In genomic region chr21:46491553-46491952, GRCh38 we compare ENCODE assay signal across 32 cellular contexts.
"Had no signal": no experiment of that assay in that cellular context is flagged by ENCODE, and none has a peak within 500 bp of the region (broad histone marks: within the 10 kb centered on the region; RNA-seq: fewer than 3 reads in every experiment).

No MANE protein-coding gene starts in this region.

- H3K4me3 Mint-ChIP-seq: activated B cell treated with CpG ODN at 0.5 μM for 24 hours; activated CD8-positive, alpha-beta memory T cell treated with anti-CD3 and anti-CD28 coated beads, Interleukin-2, amount 10 ng/mL, durations not matched to agents 7 days and 5 days; activated CD8-positive, alpha-beta T cell treated with anti-CD3 and anti-CD28 coated beads for 36 hours; activated naive CD8-positive, alpha-beta T cell; activated T-cell treated with anti-CD3 and anti-CD28 coated beads, Interleukin-2, amount 50 U/mL, for 4 hours; activated T-helper 17 cell treated with anti-CD3 and anti-CD28 coated beads, Interleukin-2, amount 50 U/mL, for 72 hours; central memory CD8-positive, alpha-beta T cell; dendritic cell treated with granulocyte-macrophage colony-stimulating factor and Interleukin-4, amounts not matched to agents 40 ng/mL and 50 ng/mL, for 4 days; endodermal cell; T-helper 17 cell; T-helper 2 cell treated with Interferon-gamma antibody and Interleukin-4, amounts not matched to agents 5 μg/mL and 100 μg/mL, for 36 hours had no signal

- H3K27ac ChIP-seq: brain microvascular endothelial cell, coronary artery, dorsolateral prefrontal cortex, WERI-Rb-1 had no signal

- H3K4me3 ChIP-seq: coronary artery, dorsolateral prefrontal cortex had no signal

- H3K4me1 Mint-ChIP-seq: activated B cell treated with CpG ODN at 0.5 μM for 24 hours; activated CD8-positive, alpha-beta memory T cell treated with anti-CD3 and anti-CD28 coated beads, Interleukin-2, amount 10 ng/mL, durations not matched to agents 7 days and 5 days; endodermal cell had no signal

- H3K27me3 Mint-ChIP-seq: activated B cell treated with CpG ODN at 0.5 μM for 24 hours; activated CD8-positive, alpha-beta memory T cell treated with anti-CD3 and anti-CD28 coated beads, Interleukin-2, amount 10 ng/mL, durations not matched to agents 7 days and 5 days; activated CD8-positive, alpha-beta T cell treated with anti-CD3 and anti-CD28 coated beads for 36 hours; activated naive CD8-positive, alpha-beta T cell; activated T-helper 17 cell treated with anti-CD3 and anti-CD28 coated beads, Interleukin-2, amount 50 U/mL, for 72 hours; central memory CD8-positive, alpha-beta T cell; dendritic cell treated with granulocyte-macrophage colony-stimulating factor and Interleukin-4, amounts not matched to agents 40 ng/mL and 50 ng/mL, for 4 days; T-helper 17 cell had no signal

- H3K27me3 ChIP-seq: brain microvascular endothelial cell, dorsolateral prefrontal cortex had no signal

- ATAC-seq: activated CD4-positive, CD25-positive, alpha-beta regulatory T cell treated with anti-CD3 and anti-CD28 coated beads, Interleukin-2, amount 50 U/mL, for 24 hours; activated CD8-positive, alpha-beta memory T cell treated with anti-CD3 and anti-CD28 coated beads, Interleukin-2, amount 10 ng/mL, durations not matched to agents 7 days and 5 days; activated CD8-positive, alpha-beta T cell treated with anti-CD3 and anti-CD28 coated beads for 36 hours; activated T-cell treated with anti-CD3 and anti-CD28 coated beads, Interleukin-2, amount 50 U/mL, for 4 hours; activated T-helper 17 cell treated with anti-CD3 and anti-CD28 coated beads, Interleukin-2, amount 50 U/mL, for 72 hours; esophagus mucosa; T-helper 17 cell had no signal

- H3K27ac Mint-ChIP-seq: activated B cell treated with CpG ODN at 0.5 μM for 24 hours; activated CD8-positive, alpha-beta memory T cell treated with anti-CD3 and anti-CD28 coated beads, Interleukin-2, amount 10 ng/mL, durations not matched to agents 7 days and 5 days; activated CD8-positive, alpha-beta T cell treated with anti-CD3 and anti-CD28 coated beads for 36 hours; activated naive CD8-positive, alpha-beta T cell; activated T-helper 17 cell treated with anti-CD3 and anti-CD28 coated beads, Interleukin-2, amount 50 U/mL, for 72 hours; dendritic cell treated with granulocyte-macrophage colony-stimulating factor and Interleukin-4, amounts not matched to agents 40 ng/mL and 50 ng/mL, for 4 days; endodermal cell; T-helper 17 cell; T-helper 2 cell treated with Interferon-gamma antibody and Interleukin-4, amounts not matched to agents 5 μg/mL and 100 μg/mL, for 36 hours had no signal

- DNase-seq: activated B cell treated with CpG ODN at 0.5 μM for 24 hours; activated CD4-positive, alpha-beta T cell treated with anti-CD3 and anti-CD28 coated beads for 48 hours; activated CD4-positive, alpha-beta T cell treated with anti-CD3 and anti-CD28 coated beads, Interleukin-2, amount 50 U/mL, for 1 hour; activated CD4-positive, alpha-beta T cell treated with anti-CD3 and anti-CD28 coated beads, Interleukin-2, amount 50 U/mL, for 48 hours; activated CD8-positive, alpha-beta memory T cell treated with anti-CD3 and anti-CD28 coated beads, Interleukin-2, amount 10 ng/mL, durations not matched to agents 7 days and 5 days; activated CD8-positive, alpha-beta memory T cell treated with anti-CD3 and anti-CD28 coated beads, Interleukin-2, amount 50 U/mL, for 4 hours; activated CD8-positive, alpha-beta T cell treated with anti-CD3 and anti-CD28 coated beads for 36 hours; activated effector memory CD4-positive, alpha-beta T cell treated with Interleukin-2 at 50 U/mL for 16 hours; activated gamma-delta T cell treated with Interleukin-2 at 50 U/mL for 16 hours; activated naive CD4-positive, alpha-beta T cell treated with anti-CD3 and anti-CD28 coated beads, Interleukin-2, amount 50 U/mL, for 16 hours; activated naive CD4-positive, alpha-beta T cell treated with Interleukin-2 at 50 U/mL for 16 hours; activated T-cell treated with anti-CD3 and anti-CD28 coated beads, Interleukin-2, amount 50 U/mL, for 4 hours; amniotic stem cell; anterior cingulate cortex; brain microvascular endothelial cell; dorsolateral prefrontal cortex; effector memory CD4-positive, alpha-beta T cell; endodermal cell; foreskin fibroblast; head of caudate nucleus; T-helper 1 cell; T-helper 17 cell; T1000; WERI-Rb-1 had no signal

- H3K9me3 Mint-ChIP-seq: activated B cell treated with CpG ODN at 0.5 μM for 24 hours; activated T-helper 17 cell treated with anti-CD3 and anti-CD28 coated beads, Interleukin-2, amount 50 U/mL, for 72 hours; central memory CD8-positive, alpha-beta T cell; dendritic cell treated with granulocyte-macrophage colony-stimulating factor and Interleukin-4, amounts not matched to agents 40 ng/mL and 50 ng/mL, for 4 days; endodermal cell; T-helper 2 cell treated with Interferon-gamma antibody and Interleukin-4, amounts not matched to agents 5 μg/mL and 100 μg/mL, for 36 hours had no signal

- H3K36me3 ChIP-seq: brain microvascular endothelial cell had no signal
